ENCODE assay signal across 2 cellular contexts in genomic region chr1:229788004-229788403, GRCh38.
TF ChIP-seq lines count a peak whose summit lies in the region.

No MANE protein-coding gene starts in this region.

TF ChIP-seq in HEK293, 187 proteins besides CTCF, POLR2A, EP300 and RAD21:
- TF ChIP-seq PRDM6 (tag by site-specific recombination; IDR thresholded peaks at IDR 0.05) (no peak), ZNF664 (tag by site-specific recombination; IDR thresholded peaks at IDR 0.05) (no peak), ZNF23 (tag by site-specific recombination; IDR thresholded peaks at IDR 0.05; ENCODE audit: borderline replicate concordance) (no peak), ZNF707 (tag by site-specific recombination; IDR thresholded peaks at IDR 0.05) (0 out of 2 replicates have a peak, but pooled peaks have one; percentile 19), ZNF239 (tag by site-specific recombination; IDR thresholded peaks at IDR 0.05) (0 out of 2 replicates have a peak, but pooled peaks have one; percentile 11), BCL6B (tag by site-specific recombination; IDR thresholded peaks at IDR 0.05) (no peak), ZSCAN4 (tag by site-specific recombination; IDR thresholded peaks at IDR 0.05) (peak; percentile 99)

TF ChIP-seq in H1, 55 proteins besides CTCF, POLR2A, EP300 and RAD21:
- no peak for TF ChIP-seq NANOG (IDR thresholded peaks at IDR 0.05; ENCODE audit: insufficient read depth, low read depth, low read length, poor library complexity, severe bottlenecking)
- TF ChIP-seq HDAC2 (IDR thresholded peaks at IDR 0.05; ENCODE audit: borderline replicate concordance in 1 of 2, low read depth in 2 of 2, low read length in 2 of 2), result no peak
- TF ChIP-seq ATF3 (IDR thresholded peaks at IDR 0.05; ENCODE audit: insufficient read depth, low read depth, low read length), result no peak
- no peak for TF ChIP-seq SIN3A (conservative IDR thresholded peaks at IDR 0.05 in 1 of 2, IDR thresholded peaks at IDR 0.05 in 1 of 2; ENCODE audit: low read depth in 1 of 2, low read length in 2 of 2)
- no peak for TF ChIP-seq CHD1 (IDR thresholded peaks at IDR 0.05; ENCODE audit: low read depth, low read length)
- no peak for TF ChIP-seq EZH2 (IDR thresholded peaks at IDR 0.05; ENCODE audit: low read depth, low read length, severe bottlenecking)
- TF ChIP-seq GTF2F1 (IDR thresholded peaks at IDR 0.05; ENCODE audit: borderline replicate concordance, low read depth, low read length), result no peak
- no peak for TF ChIP-seq EGR1 (IDR thresholded peaks at IDR 0.05; ENCODE audit: borderline replicate concordance, low read depth, low read length)
- TF ChIP-seq KDM4A (IDR thresholded peaks at IDR 0.05; ENCODE audit: low read depth, low read length, severe bottlenecking), result no peak
- no peak for TF ChIP-seq SUZ12 (IDR thresholded peaks at IDR 0.05; ENCODE audit: low read length)
- TF ChIP-seq ZNF274 (IDR thresholded peaks at IDR 0.05; ENCODE audit: borderline replicate concordance, extremely low read depth, low read length), result no peak
- TF ChIP-seq SRF (IDR thresholded peaks at IDR 0.05; ENCODE audit: low read depth, low read length), result no peak
- TF ChIP-seq CEBPB (IDR thresholded peaks at IDR 0.05; ENCODE audit: low read depth, low read length), result no peak
- TF ChIP-seq BCL11A (IDR thresholded peaks at IDR 0.05; ENCODE audit: low read depth in 2 of 2, low read length in 2 of 2), result no peak
- no peak for TF ChIP-seq JUND (IDR thresholded peaks at IDR 0.05; ENCODE audit: low read length)
- TF ChIP-seq ASH2L (IDR thresholded peaks at IDR 0.05; ENCODE audit: low read length), result no peak
- TF ChIP-seq BRCA1 (IDR thresholded peaks at IDR 0.05; ENCODE audit: low read depth, low read length), result no peak
TF ChIP-seq in H1: peak in this region for 0.
